ENCODE assay signal across 13 cellular contexts in the genomic region with DNA sequence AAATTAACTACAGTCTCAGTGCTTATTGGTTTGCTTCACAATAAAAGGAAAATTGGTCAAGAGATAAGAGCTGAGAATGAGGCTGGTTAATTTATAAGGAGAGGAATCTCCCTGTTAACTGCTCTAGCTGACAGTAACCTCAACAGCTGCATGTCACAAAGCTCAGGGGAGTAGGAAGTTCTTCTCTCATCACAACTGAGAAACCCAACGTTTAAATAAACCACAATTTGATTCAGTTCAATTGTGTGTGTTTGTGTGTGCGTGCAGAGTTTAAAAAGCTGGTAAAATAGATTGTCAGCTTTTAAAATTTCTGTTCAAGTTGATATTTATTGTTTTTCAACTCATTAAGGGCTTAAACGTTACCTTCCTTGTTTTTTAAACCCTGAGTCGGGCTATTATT. TPM values are rescaled to one million over a fixed set of nuclear protein-coding genes. Genes with fewer than 3 reads are reported as not detected.
DNase-seq lines count a peak whose midpoint lies in the region; ATAC-seq and TF ChIP-seq lines count a peak whose summit lies in the region.
"Had no signal": no experiment of that assay in that cellular context is flagged by ENCODE, and none has a peak within 500 bp of the region (broad histone marks: within the 10 kb centered on the region; RNA-seq: fewer than 3 reads in every experiment).

No MANE protein-coding gene starts in this region.

- H3K4me1 ChIP-seq in BLaER1 treated with 17β-estradiol and CSF1 and Interleukin-3, amounts not matched to agents 10 nM and 100 nM = peaks cover 62 to 80% (median 70%) of the 10 kb centered on the region in 10 experiments
- H3K4me1 ChIP-seq in suprapubic skin = peaks cover 14% of the 10 kb centered on the region

- peaks cover 0 to 13% (median 7%) of the 10 kb centered on the region in 11 experiments; a peak in 8 of 22 replicates for H3K9me3 ChIP-seq in BLaER1 treated with 17β-estradiol and CSF1 and Interleukin-3, amounts not matched to agents 10 nM and 100 nM (replicated peaks in 1 of 11)
- no peaks in the 10 kb centered on the region for H3K9me3 ChIP-seq in suprapubic skin
- H3K9me3 ChIP-seq: ascending aorta, SK-N-SH had no signal

- H4K20me1 ChIP-seq in BLaER1 treated with 17β-estradiol and CSF1 and Interleukin-3, amounts not matched to agents 10 nM and 100 nM = peaks cover 0 to 4% (median 0%) of the 10 kb centered on the region in 11 experiments; a peak in 3 of 22 replicates

- ATAC-seq in activated T-helper 17 cell treated with anti-CD3 and anti-CD28 coated beads, Interleukin-2, amount 50 U/mL, for 72 hours (replicated peaks) = no peak

- no peaks in the 10 kb centered on the region for H3K27me3 ChIP-seq in BLaER1 treated with 17β-estradiol and CSF1 and Interleukin-3, amounts not matched to agents 10 nM and 100 nM
- no peaks in the 10 kb centered on the region for H3K27me3 ChIP-seq in suprapubic skin
- H3K27me3 ChIP-seq: ascending aorta had no signal

- WGBS in suprapubic skin = 82% methylated on average over 4 of the region's 4 CpGs

- in situ Hi-C loops in GM13976 (cut with MboI; ENCODE audit: low sequenced_read_pairs, unreplicated experiment) = no loop called here

- peak; percentile 16 for DNase-seq in GM13976 (ENCODE audit: low spot score)
- DNase-seq in LHCN-M2 (ENCODE audit: low read depth) = peak; percentile 78
- DNase-seq in hippocampal formation (lab: John Stamatoyannopoulos, UW) = no peak
- no peak for DNase-seq in suprapubic skin (ENCODE audit: low spot score in 2 of 2)
- no peak for DNase-seq in glomerular visceral epithelial cell (ENCODE audit: extremely low spot score)
- no peak for DNase-seq in NCI-H2107 (lab: John Stamatoyannopoulos, UW)
- DNase-seq: foreskin fibroblast, NCI-H1048, NCI-H526, SK-N-SH had no signal

- peak overlapping the region; percentile 86 to 96 (median 89) for H3K4me2 ChIP-seq in BLaER1 treated with 17β-estradiol and CSF1 and Interleukin-3, amounts not matched to agents 10 nM and 100 nM
- H3K4me2 ChIP-seq: SK-N-SH had no signal

- H3K4me3 ChIP-seq in BLaER1 treated with 17β-estradiol and CSF1 and Interleukin-3, amounts not matched to agents 10 nM and 100 nM = peak overlapping the region in 5 of 10 experiments; percentile 9 to 40 (median 18); a peak in 6 of 20 replicates
- no peak overlapping the region for H3K4me3 ChIP-seq in suprapubic skin
- H3K4me3 ChIP-seq: ascending aorta had no signal

- H3K27me3 Mint-ChIP-seq in activated T-helper 17 cell treated with anti-CD3 and anti-CD28 coated beads, Interleukin-2, amount 50 U/mL, for 72 hours = no peaks in the 10 kb centered on the region

- H3K36me3 ChIP-seq in BLaER1 treated with 17β-estradiol and CSF1 and Interleukin-3, amounts not matched to agents 10 nM and 100 nM = no peaks in the 10 kb centered on the region
- no peaks in the 10 kb centered on the region for H3K36me3 ChIP-seq in suprapubic skin
- H3K36me3 ChIP-seq: ascending aorta had no signal

- TF ChIP-seq CTCF in GM13976 (IDR thresholded peaks at IDR 0.05; ENCODE audit: borderline replicate concordance, control extremely low read depth, extremely low read depth, insufficient read depth, missing control alignments) (no peak), suprapubic skin (IDR thresholded peaks at IDR 0.05) (no peak)

- H3K9me3 Mint-ChIP-seq in activated T-helper 17 cell treated with anti-CD3 and anti-CD28 coated beads, Interleukin-2, amount 50 U/mL, for 72 hours = no peaks in the 10 kb centered on the region

- H3K27ac Mint-ChIP-seq in activated T-helper 17 cell treated with anti-CD3 and anti-CD28 coated beads, Interleukin-2, amount 50 U/mL, for 72 hours = no peak overlapping the region

- peak overlapping the region; percentile 87 to 100 (median 99); a peak in 21 of 22 replicates for H3K27ac ChIP-seq in BLaER1 treated with 17β-estradiol and CSF1 and Interleukin-3, amounts not matched to agents 10 nM and 100 nM
- H3K27ac ChIP-seq in suprapubic skin = no peak overlapping the region
- H3K27ac ChIP-seq: ascending aorta had no signal

- peaks cover 33% of the 10 kb centered on the region for H3K4me1 Mint-ChIP-seq in activated T-helper 17 cell treated with anti-CD3 and anti-CD28 coated beads, Interleukin-2, amount 50 U/mL, for 72 hours

- peaks cover 19% of the 10 kb centered on the region for H3K36me3 Mint-ChIP-seq in activated T-helper 17 cell treated with anti-CD3 and anti-CD28 coated beads, Interleukin-2, amount 50 U/mL, for 72 hours (ENCODE audit: low read depth)

- peak overlapping the region in 10 of 11 experiments; percentile 69 to 100 (median 98); a peak in 21 of 22 replicates for H3K9ac ChIP-seq in BLaER1 treated with 17β-estradiol and CSF1 and Interleukin-3, amounts not matched to agents 10 nM and 100 nM
- H3K9ac ChIP-seq: SK-N-SH had no signal

- no peak for TF ChIP-seq POLR2A in suprapubic skin (IDR thresholded peaks at IDR 0.05)

- peak overlapping the region; percentile 85 for H3K4me3 Mint-ChIP-seq in activated T-helper 17 cell treated with anti-CD3 and anti-CD28 coated beads, Interleukin-2, amount 50 U/mL, for 72 hours

- TF ChIP-seq EP300 in suprapubic skin (IDR thresholded peaks at IDR 0.05) = no peak

RNA-seq across cellular contexts. Expression of gene TGFBR2, which starts 3.5 kb away (rescaled TPM):
- total RNA-seq in LHCN-M2 (2014; rRNA removed) (278 and 330 TPM in 2 replicates), suprapubic skin (10 to 100 TPM; 63.7 to 84.3 (median 83.3) TPM)
- polyA plus RNA-seq in LHCN-M2 (2012) = 121 TPM
- total RNA-seq in activated T-helper 17 cell treated with anti-CD3 and anti-CD28 coated beads, Interleukin-2, amount 50 U/mL, for 72 hours = 10 to 100 TPM; 51.2 to 63.2 TPM

Comparison
In these comparisons a context has a peak if more than half of its experiments do, and no peak if none do; other contexts are left out.
1. DNase-seq: peak in GM13976 (single experiment) and LHCN-M2 (single experiment); none in hippocampal formation (0 of 2), suprapubic skin (0 of 2), glomerular visceral epithelial cell (single experiment) and NCI-H2107 (single experiment).